ENCODE assay signal across 11 cellular contexts in genomic region chr19:17242431-17243208, GRCh38. TPM values are rescaled to one million over a fixed set of nuclear protein-coding genes. Genes with fewer than 3 reads are reported as not detected.
DNase-seq lines count a peak whose midpoint lies in the region; ATAC-seq, FAIRE-seq and TF ChIP-seq lines count a peak whose summit lies in the region.
"Had no signal": no experiment of that assay in that cellular context is flagged by ENCODE, and none has a peak within 500 bp of the region (broad histone marks: within the 10 kb centered on the region; RNA-seq: fewer than 3 reads in every experiment).

No MANE protein-coding gene starts in this region.

- peaks cover 26 to 54% of the 10 kb centered on the region in 2 experiments; a peak in 3 of 4 replicates for H3K79me2 ChIP-seq in H1 (ENCODE audit: control insufficient read depth in 1 of 2, insufficient read depth in 2 of 2, low read length in 2 of 2)

- no peak for TF ChIP-seq EP300 in H1 (IDR thresholded peaks at IDR 0.05; ENCODE audit: borderline replicate concordance in 1 of 2, low read depth in 2 of 2, low read length in 2 of 2)

- no peak overlapping the region for H3K27ac Mint-ChIP-seq in neural crest cell (ENCODE audit: unreplicated experiment)

- no peaks in the 10 kb centered on the region for H3K9me3 ChIP-seq in H1 (ENCODE audit: insufficient read depth in 2 of 2, low read depth in 1 of 2, low read length in 1 of 2)

- H4K8ac ChIP-seq in H1 (ENCODE audit: extremely low read depth, insufficient read depth, low read length) = no peak overlapping the region

- 0 out of 3 replicates have a peak, but pooled peaks of 1 of the 2 experiments have one; percentile 15 for TF ChIP-seq POLR2A in H1 (IDR thresholded peaks at IDR 0.05; ENCODE audit: control extremely low read depth in 1 of 2, low read depth in 2 of 2, low read length in 2 of 2)

- no peak for TF ChIP-seq RAD21 in H1 (IDR thresholded peaks at IDR 0.05 in 1 of 2, conservative IDR thresholded peaks at IDR 0.05 in 1 of 2; ENCODE audit: low read depth in 2 of 2, low read length in 2 of 2)

- POLR2A ChIA-PET in H1 (lab: Charles Lee; ENCODE audit: partially characterized antibody) = interaction anchor here (0.6 to 6.4 kb wide), 16 partner anchors 10 to 49 kb away, joined by 3 to 118 read pairs (median 4); partner anchors contain the start of genes ANKLE1, BABAM1, OCEL1 and USE1

- ATAC-seq in GM18858 (IDR thresholded peaks at IDR 0.05; ENCODE audit: unreplicated experiment) = no peak

- peaks cover 13 to 15% of the 10 kb centered on the region in 2 experiments for H4K20me1 ChIP-seq in H1 (replicated peaks in 1 of 2; ENCODE audit: control insufficient read depth in 1 of 2, insufficient read depth in 2 of 2, low read length in 2 of 2)

- H4K91ac ChIP-seq in H1 (replicated peaks; ENCODE audit: insufficient read length, low read length) = no peak overlapping the region

- FAIRE-seq in H1 (lab: Jason Lieb, UNC) = no peak

- H3K36me3 Mint-ChIP-seq in neural crest cell (ENCODE audit: low read depth) = peaks cover 3% of the 10 kb centered on the region

- peak overlapping the region; percentile 98 for H3K4me3 Mint-ChIP-seq in neural crest cell

- no peak overlapping the region for H2AFZ ChIP-seq in H1 (ENCODE audit: low read length)

- H3K4me1 Mint-ChIP-seq in neural crest cell = peaks cover 49% of the 10 kb centered on the region

- peaks cover 0 to 16% (median 3%) of the 10 kb centered on the region in 4 experiments; a peak in 4 of 8 replicates for H3K36me3 ChIP-seq in H1 (ENCODE audit: control insufficient read depth in 2 of 4, insufficient read depth in 4 of 4, low read length in 3 of 4)

- H2BK20ac ChIP-seq in H1 (ENCODE audit: low read length) = no peak overlapping the region

- H2BK5ac ChIP-seq in H1 (ENCODE audit: low read depth, low read length) = peak overlapping the region; percentile 87; the same call in 1 of the 2 replicates

- no peak overlapping the region for H3K23ac ChIP-seq in H1 (ENCODE audit: insufficient read length)

- 0 out of 2 replicates have a peak overlapping the region, but pooled peaks have one; percentile 18 for H2BK15ac ChIP-seq in H1 (ENCODE audit: low read length)

- peak overlapping the region; percentile 65; the same call in 1 of the 2 replicates for H2AK5ac ChIP-seq in H1 (ENCODE audit: low read depth, low read length)

- no peak overlapping the region; the same call in 1 of the 2 replicates for H3K27ac ChIP-seq in H1 (ENCODE audit: low read depth, low read length)

- no peak overlapping the region for H3K56ac ChIP-seq in H1 (replicated peaks; ENCODE audit: insufficient read length, low read depth, low read length)

- CTCF ChIA-PET in H1 (lab: Charles Lee; ENCODE audit: partially characterized antibody) = interaction anchor here (1.0 to 1.9 kb wide), 9 partner anchors 8 to 61 kb away, joined by 3 to 7 read pairs (median 3); partner anchors contain the start of genes ABHD8, BABAM1 and USE1

- H3K9ac ChIP-seq in H1 (replicated peaks in 1 of 4; ENCODE audit: extremely low read depth in 1 of 4, low read depth in 3 of 4, low read length in 3 of 4) = peak overlapping the region in 1 of 4 experiments; percentile 6; a peak in 1 of 7 replicates

- H2BK120ac ChIP-seq in H1 (replicated peaks; ENCODE audit: low read depth, low read length) = no peak overlapping the region

- peaks cover 3 to 23% (median 15%) of the 10 kb centered on the region in 4 experiments for H3K4me1 ChIP-seq in H1 (replicated peaks in 1 of 4; ENCODE audit: control insufficient read depth in 3 of 4, insufficient read depth in 4 of 4, low read length in 3 of 4)

- H3K23me2 ChIP-seq in H1 (ENCODE audit: low read depth, low read length) = peaks cover 2% of the 10 kb centered on the region; the same call in 1 of the 2 replicates

- no peak overlapping the region; the same call in 1 of the 2 replicates for H2BK12ac ChIP-seq in H1 (ENCODE audit: low read depth, low read length)

- H3K4ac ChIP-seq in H1 (replicated peaks; ENCODE audit: insufficient read length, low read depth, low read length) = no peak overlapping the region

- no peaks in the 10 kb centered on the region for H3K27me3 ChIP-seq in H1 (replicated peaks in 1 of 4; ENCODE audit: control insufficient read depth in 3 of 4, extremely low read depth in 1 of 4, insufficient read depth in 3 of 4, low read length in 3 of 4)

- H3K14ac ChIP-seq in H1 (ENCODE audit: insufficient read length) = no peak overlapping the region

- 76% methylated on average over 8 of the region's 8 CpGs; no CpG with 5 or more reads in 1 of the 2 experiments for WGBS in H1 (ENCODE audit: extremely low coverage in 1 of 2, insufficient coverage in 1 of 2, insufficient read length in 1 of 2, insufficient replicate concordance in 2 of 2, low coverage in 1 of 2, low lambda C conversion rate in 2 of 2, missing lambda C conversion rate in 1 of 2), 2 experiments

- peak overlapping the region; percentile 74 to 83; a peak in 3 of 4 replicates for H3K4me2 ChIP-seq in H1 (ENCODE audit: insufficient read depth in 1 of 2, low read depth in 2 of 2, low read length in 2 of 2)

- peaks cover 12% of the 10 kb centered on the region for H3K79me1 ChIP-seq in H1 (ENCODE audit: low read depth, low read length)

- TF ChIP-seq CTCF in AG09309 (IDR thresholded peaks at IDR 0.05; ENCODE audit: control insufficient read depth, insufficient read depth, low read depth, low read length, missing control alignments) (no peak), LNCaP clone FGC (IDR thresholded peaks at IDR 0.05; ENCODE audit: control insufficient read depth, extremely low read depth, insufficient read depth) (no peak), H1 (IDR thresholded peaks at IDR 0.05; ENCODE audit: control extremely low read depth in 1 of 3, insufficient read depth in 1 of 3, low read depth in 1 of 3, low read length in 3 of 3) (no peak), neural crest cell (conservative IDR thresholded peaks at IDR 0.05) (no peak)

- DNase-seq in AG09309 (ENCODE audit: low read depth) (no peak), LNCaP clone FGC (ENCODE audit: low read depth) (no peak), H1 (ENCODE audit: low read depth in 1 of 2, low spot score in 2 of 2) (no peak), neural crest cell (ENCODE audit: low read depth, low spot score) (no peak), NCI-H146 treated with DMSO at 0.1 percent for 48 hours (lab: John Stamatoyannopoulos, UW; ENCODE audit: unreplicated experiment) (no peak), NCI-H1048 (lab: John Stamatoyannopoulos, UW) (no peak)
- no peak for DNase-seq in activated CD4-positive, alpha-beta T cell treated with anti-CD3 and anti-CD28 coated beads, Interleukin-2, amount 50 U/mL, for 4 hours
- DNase-seq: cerebellar nuclear complex; DMS 273 treated with DMSO at 0.1 percent for 48 hours; stimulated activated CD4-positive, alpha-beta T cell treated with anti-CD3 and anti-CD28 coated beads, Interleukin-2, amount 100 ng/mL, for 24 hours had no signal

- peaks cover 5% of the 10 kb centered on the region for H3K27me3 Mint-ChIP-seq in neural crest cell (ENCODE audit: low read depth)

- H3K18ac ChIP-seq in H1 (ENCODE audit: extremely low read depth, low read length) = 0 out of 2 replicates have a peak overlapping the region, but pooled peaks have one; percentile 24

- H3K4me3 ChIP-seq in AG09309 (ENCODE audit: control insufficient read depth, low read depth, low read length) (peak overlapping the region; percentile 7; the same call in 1 of the 2 replicates), LNCaP clone FGC (ENCODE audit: low read depth, low read length) (peak overlapping the region; percentile 96), H1 (ENCODE audit: extremely low read depth in 1 of 4, insufficient read depth in 2 of 4, low read depth in 3 of 4, low read length in 4 of 4) (peak overlapping the region in 2 of 4 experiments; percentile 4 to 83; a peak in 3 of 8 replicates)

- no peak overlapping the region for H4K5ac ChIP-seq in H1 (ENCODE audit: insufficient read length, low read depth, low read length)

- no peaks in the 10 kb centered on the region for H3K9me3 Mint-ChIP-seq in neural crest cell

RNA-seq across cellular contexts. Expression of gene NR2F6, which starts 3.1 kb away (rescaled TPM):
- total RNA-seq in H1 (2021; fragmentation: NEBNext Ultra II Directional; extraction: Animal tissue kit (Norgen Biotek cat#: 25700)) = 114 and 121 TPM in 2 replicates
- 99.7 and 147 TPM in 2 replicates for polyA plus RNA-seq in H1 (2011; rRNA removed)
- polyA plus RNA-seq in H1 (2011; cell fraction: cytosol; rRNA removed) = 99.1 TPM
- 109 TPM for polyA plus RNA-seq in H1 (2011; cell fraction: nucleus; rRNA removed)
- polyA plus RNA-seq in H1 (2012, experiment 1 of 2) = 37.1 to 70.0 TPM (median 67.4 TPM) in 4 replicates
- 49.4 TPM for polyA plus RNA-seq in H1 (2012, experiment 2 of 2)
- polyA plus RNA-seq in H1 (2013, experiment 1 of 2) = 80.9 TPM
- polyA plus RNA-seq in H1 (2013, experiment 2 of 2) = 80.6 TPM
- polyA minus RNA-seq in H1 (2011; rRNA and poly(A)+ RNA removed) = 13.6 and 23.1 TPM in 2 replicates
- 72.8 TPM for polyA minus RNA-seq in H1 (2011; cell fraction: cytosol; rRNA and poly(A)+ RNA removed)
- 43.6 TPM for polyA minus RNA-seq in H1 (2011; cell fraction: nucleus; rRNA and poly(A)+ RNA removed)
- 52.8 and 57.6 TPM in 2 replicates for total RNA-seq in neural crest cell

RNA-seq across cellular contexts. Expression of gene OCEL1, which starts 16.6 kb away (rescaled TPM):
- 32.1 and 32.6 TPM in 2 replicates for total RNA-seq in H1 (2021; fragmentation: NEBNext Ultra II Directional; extraction: Animal tissue kit (Norgen Biotek cat#: 25700))
- 13.3 and 20.2 TPM in 2 replicates for polyA plus RNA-seq in H1 (2011; rRNA removed)
- polyA plus RNA-seq in H1 (2011; cell fraction: cytosol; rRNA removed) = 16.3 TPM
- 22.8 TPM for polyA plus RNA-seq in H1 (2011; cell fraction: nucleus; rRNA removed)
- 19.9 to 30.6 TPM (median 26.6 TPM) in 4 replicates for polyA plus RNA-seq in H1 (2012, experiment 1 of 2)
- 97.2 TPM for polyA plus RNA-seq in H1 (2012, experiment 2 of 2)
- 47.9 TPM for polyA plus RNA-seq in H1 (2013, experiment 1 of 2)
- polyA plus RNA-seq in H1 (2013, experiment 2 of 2) = 47.4 TPM
- 3.2 and 5.0 TPM in 2 replicates for polyA minus RNA-seq in H1 (2011; rRNA and poly(A)+ RNA removed)
- polyA minus RNA-seq in H1 (2011; cell fraction: cytosol; rRNA and poly(A)+ RNA removed) = 10.0 TPM
- 10.5 TPM for polyA minus RNA-seq in H1 (2011; cell fraction: nucleus; rRNA and poly(A)+ RNA removed)
- total RNA-seq in neural crest cell = 10.4 and 12.0 TPM in 2 replicates

RNA-seq across cellular contexts. Expression of gene USHBP1, which starts 21.9 kb away (rescaled TPM):
- 6.5 and 7.5 TPM in 2 replicates for total RNA-seq in H1 (2021; fragmentation: NEBNext Ultra II Directional; extraction: Animal tissue kit (Norgen Biotek cat#: 25700))
- polyA plus RNA-seq in H1 (2011; rRNA removed) = 5.0 and 5.7 TPM in 2 replicates
- 7.1 TPM for polyA plus RNA-seq in H1 (2011; cell fraction: cytosol; rRNA removed)
- polyA plus RNA-seq in H1 (2011; cell fraction: nucleus; rRNA removed) = 20.9 TPM
- polyA plus RNA-seq in H1 (2012, experiment 1 of 2) = 3.0 to 7.7 TPM (median 6.3 TPM) in 4 replicates
- polyA plus RNA-seq in H1 (2012, experiment 2 of 2) = 4.8 TPM
- polyA plus RNA-seq in H1 (2013, experiment 1 of 2) = 4.7 TPM
- polyA plus RNA-seq in H1 (2013, experiment 2 of 2) = 3.2 TPM
- 3.2 and 4.3 TPM in 2 replicates for polyA minus RNA-seq in H1 (2011; rRNA and poly(A)+ RNA removed)
- polyA minus RNA-seq in H1 (2011; cell fraction: cytosol; rRNA and poly(A)+ RNA removed) = 2.9 TPM
- 6.2 TPM for polyA minus RNA-seq in H1 (2011; cell fraction: nucleus; rRNA and poly(A)+ RNA removed)
- total RNA-seq in neural crest cell = 0.23 and 0.57 TPM in 2 replicates

RNA-seq across cellular contexts. Expression of gene BABAM1, which starts 24.6 kb away (rescaled TPM):
- total RNA-seq in H1 (2021; fragmentation: NEBNext Ultra II Directional; extraction: Animal tissue kit (Norgen Biotek cat#: 25700)) = 127 and 134 TPM in 2 replicates
- 133 and 153 TPM in 2 replicates for polyA plus RNA-seq in H1 (2011; rRNA removed)
- 175 TPM for polyA plus RNA-seq in H1 (2011; cell fraction: cytosol; rRNA removed)
- polyA plus RNA-seq in H1 (2011; cell fraction: nucleus; rRNA removed) = 164 TPM
- 122 to 160 TPM (median 149 TPM) in 4 replicates for polyA plus RNA-seq in H1 (2012, experiment 1 of 2)
- 178 TPM for polyA plus RNA-seq in H1 (2012, experiment 2 of 2)
- polyA plus RNA-seq in H1 (2013, experiment 1 of 2) = 122 TPM
- 117 TPM for polyA plus RNA-seq in H1 (2013, experiment 2 of 2)
- polyA minus RNA-seq in H1 (2011; rRNA and poly(A)+ RNA removed) = 47.9 and 65.4 TPM in 2 replicates
- 44.4 TPM for polyA minus RNA-seq in H1 (2011; cell fraction: cytosol; rRNA and poly(A)+ RNA removed)
- 31.5 TPM for polyA minus RNA-seq in H1 (2011; cell fraction: nucleus; rRNA and poly(A)+ RNA removed)
- 79.1 and 89.3 TPM in 2 replicates for total RNA-seq in neural crest cell

RNA-seq across cellular contexts. Expression of gene USE1, which starts 27.5 kb away (rescaled TPM):
- 8.7 and 11.8 TPM in 2 replicates for total RNA-seq in H1 (2021; fragmentation: NEBNext Ultra II Directional; extraction: Animal tissue kit (Norgen Biotek cat#: 25700))
- 13.9 and 16.6 TPM in 2 replicates for polyA plus RNA-seq in H1 (2011; rRNA removed)
- 19.7 TPM for polyA plus RNA-seq in H1 (2011; cell fraction: cytosol; rRNA removed)
- 16.0 TPM for polyA plus RNA-seq in H1 (2011; cell fraction: nucleus; rRNA removed)
- 10.9 to 16.2 TPM (median 13.0 TPM) in 4 replicates for polyA plus RNA-seq in H1 (2012, experiment 1 of 2)
- 11.7 TPM for polyA plus RNA-seq in H1 (2012, experiment 2 of 2)
- 10.2 TPM for polyA plus RNA-seq in H1 (2013, experiment 1 of 2)
- polyA plus RNA-seq in H1 (2013, experiment 2 of 2) = 7.4 TPM
- 8.4 and 9.5 TPM in 2 replicates for polyA minus RNA-seq in H1 (2011; rRNA and poly(A)+ RNA removed)
- 6.9 TPM for polyA minus RNA-seq in H1 (2011; cell fraction: cytosol; rRNA and poly(A)+ RNA removed)
- polyA minus RNA-seq in H1 (2011; cell fraction: nucleus; rRNA and poly(A)+ RNA removed) = 9.6 TPM
- 15.7 and 17.6 TPM in 2 replicates for total RNA-seq in neural crest cell
